17 cellular contexts compared by ENCODE assay signal in the genomic region with DNA sequence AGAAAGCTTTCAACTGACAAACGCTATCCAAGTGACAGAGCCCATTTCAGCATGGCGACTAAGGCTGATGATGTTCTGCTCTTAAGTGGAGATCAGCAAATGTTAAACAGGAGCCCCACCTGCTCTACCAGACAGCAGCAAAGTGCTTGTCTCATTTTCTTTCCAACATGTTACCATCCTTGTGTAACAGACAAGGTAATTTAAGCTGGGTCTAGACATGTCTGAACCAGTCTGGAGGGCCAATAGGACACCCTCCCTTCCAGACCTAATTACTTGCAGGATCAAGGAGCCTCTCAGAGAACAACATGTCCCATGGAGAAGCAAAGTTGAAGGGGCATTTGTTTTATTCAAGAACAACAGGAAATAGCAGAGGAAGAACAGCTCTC. TPM values are rescaled to one million over a fixed set of nuclear protein-coding genes. Genes with fewer than 3 reads are reported as not detected.
A peak's percentile ranks its signal among the peaks of the same experiment; 100 is the strongest.
DNase-seq lines count a peak whose midpoint lies in the region; ATAC-seq and TF ChIP-seq lines count a peak whose summit lies in the region.
"Had no signal": no experiment of that assay in that cellular context is flagged by ENCODE, and none has a peak within 500 bp of the region (broad histone marks: within the 10 kb centered on the region; RNA-seq: fewer than 3 reads in every experiment).

No MANE protein-coding gene starts in this region.

- no peak for ATAC-seq in stimulated activated naive B cell treated with anti-CD40 and anti-IgM and Interleukin-4, amounts not matched to agents 10 μg/mL and 1 μg/mL and 100 μg/mL, for 72 hours (replicated peaks)
- ATAC-seq in activated CD8-positive, alpha-beta T cell treated with anti-CD3 and anti-CD28 coated beads for 36 hours = no peak
- ATAC-seq: CD8-positive, alpha-beta T cell; SK-N-SH treated with all-trans-retinoic acid at 6 μM for 48 hours had no signal

- H3K4me1 Mint-ChIP-seq in stimulated activated naive B cell treated with anti-CD40 and anti-IgM and Interleukin-4, amounts not matched to agents 10 μg/mL and 1 μg/mL and 100 μg/mL, for 72 hours = peaks cover 58 to 85% of the 10 kb centered on the region in 2 donors
- H3K4me1 Mint-ChIP-seq in activated CD8-positive, alpha-beta T cell treated with anti-CD3 and anti-CD28 coated beads for 36 hours (ENCODE audit: low read depth) = peaks cover 46% of the 10 kb centered on the region

- DNase-seq in DMS 273 (lab: John Stamatoyannopoulos, UW; ENCODE audit: unreplicated experiment) = peak; percentile 64
- DNase-seq in DMS 273 treated with DMSO at 0.1 percent for 48 hours (lab: John Stamatoyannopoulos, UW) = no peak
- DNase-seq in NCI-H524 (lab: John Stamatoyannopoulos, UW) = peak; percentile 88 to 96
- DNase-seq in dermis blood vessel endothelial cell = peak; percentile 6
- DNase-seq in stimulated activated naive B cell treated with anti-CD40 and anti-IgM and Interleukin-4, amounts not matched to agents 10 μg/mL and 1 μg/mL and 100 μg/mL, for 72 hours = no peak
- no peak for DNase-seq in activated CD8-positive, alpha-beta T cell treated with anti-CD3 and anti-CD28 coated beads for 36 hours
- no peak for DNase-seq in caudate nucleus (lab: John Stamatoyannopoulos, UW)
- no peak for DNase-seq in GM03348 (ENCODE audit: low spot score)
- DNase-seq: activated CD8-positive, alpha-beta memory T cell treated with anti-CD3 and anti-CD28 coated beads, Interleukin-2, amount 50 U/mL, for 4 hours; activated naive CD8-positive, alpha-beta T cell treated with anti-CD3 and anti-CD28 coated beads for 36 hours; CD8-positive, alpha-beta T cell; H7; MM.1S; testis had no signal

- H3K4me3 Mint-ChIP-seq in stimulated activated naive B cell treated with anti-CD40 and anti-IgM and Interleukin-4, amounts not matched to agents 10 μg/mL and 1 μg/mL and 100 μg/mL, for 72 hours = no peak overlapping the region
- H3K4me3 Mint-ChIP-seq in activated CD8-positive, alpha-beta T cell treated with anti-CD3 and anti-CD28 coated beads for 36 hours = no peak overlapping the region
- H3K4me3 Mint-ChIP-seq: activated naive CD8-positive, alpha-beta T cell treated with anti-CD3 and anti-CD28 coated beads for 36 hours; CD8-positive, alpha-beta T cell had no signal

- H3K36me3 Mint-ChIP-seq in stimulated activated naive B cell treated with anti-CD40 and anti-IgM and Interleukin-4, amounts not matched to agents 10 μg/mL and 1 μg/mL and 100 μg/mL, for 72 hours = peaks cover 0 to 2% of the 10 kb centered on the region in 2 donors
- no peaks in the 10 kb centered on the region for H3K36me3 Mint-ChIP-seq in activated CD8-positive, alpha-beta T cell treated with anti-CD3 and anti-CD28 coated beads for 36 hours (ENCODE audit: low read depth)
- H3K36me3 Mint-ChIP-seq: activated naive CD8-positive, alpha-beta T cell treated with anti-CD3 and anti-CD28 coated beads for 36 hours; CD8-positive, alpha-beta T cell had no signal

- POLR2A ChIA-PET in activated CD8-positive, alpha-beta T cell treated with anti-CD3 and anti-CD28 coated beads for 36 hours (lab: Charles Lee) = interaction anchor here (0.6 to 0.9 kb wide), 2 partner anchors 26 to 459 kb away, joined by 3 to 4 read pairs; no protein-coding TSS in a partner anchor

- TF ChIP-seq CTCF in activated CD8-positive, alpha-beta T cell treated with anti-CD3 and anti-CD28 coated beads for 36 hours (IDR thresholded peaks at IDR 0.05) = no peak

- H3K27ac Mint-ChIP-seq in stimulated activated naive B cell treated with anti-CD40 and anti-IgM and Interleukin-4, amounts not matched to agents 10 μg/mL and 1 μg/mL and 100 μg/mL, for 72 hours = peak overlapping the region; percentile 3
- H3K27ac Mint-ChIP-seq in activated CD8-positive, alpha-beta T cell treated with anti-CD3 and anti-CD28 coated beads for 36 hours = no peak overlapping the region
- H3K27ac Mint-ChIP-seq: activated naive CD8-positive, alpha-beta T cell treated with anti-CD3 and anti-CD28 coated beads for 36 hours; CD8-positive, alpha-beta T cell had no signal

- H3K27ac ChIP-seq in caudate nucleus (ENCODE audit: low read depth, low read length) = no peak overlapping the region
- H3K27ac ChIP-seq: 22Rv1, testis, VCaP had no signal

- H3K9me3 Mint-ChIP-seq in stimulated activated naive B cell treated with anti-CD40 and anti-IgM and Interleukin-4, amounts not matched to agents 10 μg/mL and 1 μg/mL and 100 μg/mL, for 72 hours = peaks cover 0 to 3% of the 10 kb centered on the region in 2 donors
- H3K9me3 Mint-ChIP-seq in activated CD8-positive, alpha-beta T cell treated with anti-CD3 and anti-CD28 coated beads for 36 hours = no peaks in the 10 kb centered on the region
- H3K9me3 Mint-ChIP-seq: activated naive CD8-positive, alpha-beta T cell treated with anti-CD3 and anti-CD28 coated beads for 36 hours; CD8-positive, alpha-beta T cell had no signal

- CTCF ChIA-PET in activated CD8-positive, alpha-beta T cell treated with anti-CD3 and anti-CD28 coated beads for 36 hours (lab: Charles Lee) = interaction anchor here (1.4 to 2.1 kb wide), 2 partner anchors 38 to 180 kb away, joined by 3 to 5 read pairs; no protein-coding TSS in a partner anchor

- no peaks in the 10 kb centered on the region for H3K27me3 Mint-ChIP-seq in stimulated activated naive B cell treated with anti-CD40 and anti-IgM and Interleukin-4, amounts not matched to agents 10 μg/mL and 1 μg/mL and 100 μg/mL, for 72 hours
- H3K27me3 Mint-ChIP-seq in activated CD8-positive, alpha-beta T cell treated with anti-CD3 and anti-CD28 coated beads for 36 hours = peaks cover 57% of the 10 kb centered on the region

- intact Hi-C loops in activated CD8-positive, alpha-beta T cell treated with anti-CD3 and anti-CD28 coated beads for 36 hours (cut with micrococcal nuclease) = loop anchor here (10.0 kb wide), 1 partner anchor 349 kb away; no protein-coding TSS in a partner anchor

RNA-seq across cellular contexts. Expression of a gene that starts 3.9 kb away (rescaled TPM):
- 107 and 149 TPM in 2 replicates for total RNA-seq in dermis blood vessel endothelial cell
- total RNA-seq in activated CD8-positive, alpha-beta T cell treated with anti-CD3 and anti-CD28 coated beads for 36 hours = not detected
- total RNA-seq: CD8-positive, alpha-beta T cell had no signal

Comparison
In these comparisons a context has a peak if more than half of its experiments do, and no peak if none do; other contexts are left out.
1. DNase-seq: peak in DMS 273 (single experiment), NCI-H524 (2 of 2) and dermis blood vessel endothelial cell (single experiment); none in DMS 273 treated with DMSO at 0.1 percent for 48 hours (single experiment), stimulated activated naive B cell treated with anti-CD40 and anti-IgM and Interleukin-4, amounts not matched to agents 10 μg/mL and 1 μg/mL and 100 μg/mL, for 72 hours (single experiment), activated CD8-positive, alpha-beta T cell treated with anti-CD3 and anti-CD28 coated beads for 36 hours (single experiment), caudate nucleus (0 of 61) and GM03348 (single experiment).
2. RNA of a gene that starts 3.9 kb away (total RNA-seq): 107 to 149 TPM in dermis blood vessel endothelial cell; not detected in activated CD8-positive, alpha-beta T cell treated with anti-CD3 and anti-CD28 coated beads for 36 hours; every median in the first group is over 100 times any median in the second.